ENCODE assay signal across 8 cellular contexts in genomic region chr1:41308520-41308919, GRCh38. TPM values are rescaled to one million over a fixed set of nuclear protein-coding genes. Genes with fewer than 3 reads are reported as not detected.
DNase-seq lines count a peak whose midpoint lies in the region; ATAC-seq and TF ChIP-seq lines count a peak whose summit lies in the region.
"Not testable (repeated sequence)": the region's sequence is repeated elsewhere in the genome, so short reads cannot be mapped to it uniquely, and the experiment has no call there.
"Had no signal": no experiment of that assay in that cellular context is flagged by ENCODE, and none has a peak within 500 bp of the region (broad histone marks: within the 10 kb centered on the region; RNA-seq: fewer than 3 reads in every experiment).

No MANE protein-coding gene starts in this region.

- not testable (repeated sequence) for H3K4me3 Mint-ChIP-seq in memory B cell, type B pancreatic cell

- not testable (repeated sequence) for H3K9me3 Mint-ChIP-seq in memory B cell, type B pancreatic cell

- peak; percentile 81 for ATAC-seq in memory B cell (ENCODE audit: low read depth)

- H3K27ac ChIP-seq in C4-2B: not testable (repeated sequence)

- DNase-seq in MV-4-11 (lab: John Stamatoyannopoulos, UW): peak; percentile 10
- peak; percentile 33 for DNase-seq in activated CD8-positive, alpha-beta memory T cell treated with anti-CD3 and anti-CD28 coated beads, Interleukin-2, amount 50 U/mL, for 48 hours
- peak; percentile 18 for DNase-seq in ecto neural progenitor cell (ENCODE audit: low spot score)
- DNase-seq in memory B cell (ENCODE audit: low spot score in 2 of 2): peak in 1 of 2 donors; percentile 21
- peak; percentile 10 for DNase-seq in type B pancreatic cell (ENCODE audit: extremely low spot score, unreplicated experiment)

- H3K36me3 Mint-ChIP-seq in memory B cell, type B pancreatic cell: not testable (repeated sequence)

- not testable (repeated sequence) for H3K27ac Mint-ChIP-seq in memory B cell, type B pancreatic cell

- TF ChIP-seq CTCF in C4-2B (conservative IDR thresholded peaks at IDR 0.05): peak; percentile 14; the same call in 1 of the 2 replicates
- TF ChIP-seq CTCF in GM12873 (IDR thresholded peaks at IDR 0.05; ENCODE audit: insufficient read depth, low read depth, low read length, missing control alignments): peak; percentile 2
- TF ChIP-seq CTCF in type B pancreatic cell (conservative IDR thresholded peaks at IDR 0.05): not testable (repeated sequence)

- not testable (repeated sequence) for H3K4me1 Mint-ChIP-seq in memory B cell; type B pancreatic cell (ENCODE audit: unreplicated experiment)

- peaks cover 12% of the 10 kb centered on the region for H3K27me3 Mint-ChIP-seq in memory B cell
- H3K27me3 Mint-ChIP-seq in type B pancreatic cell: not testable (repeated sequence)

RNA-seq across cellular contexts. Expression of gene FOXO6, which starts 52.7 kb away (rescaled TPM):
- 9.9 and 21.1 TPM in 2 replicates for total RNA-seq in type B pancreatic cell (ENCODE audit: low replicate concordance)
- total RNA-seq: GM23248 had no signal
